In the genomic region with DNA sequence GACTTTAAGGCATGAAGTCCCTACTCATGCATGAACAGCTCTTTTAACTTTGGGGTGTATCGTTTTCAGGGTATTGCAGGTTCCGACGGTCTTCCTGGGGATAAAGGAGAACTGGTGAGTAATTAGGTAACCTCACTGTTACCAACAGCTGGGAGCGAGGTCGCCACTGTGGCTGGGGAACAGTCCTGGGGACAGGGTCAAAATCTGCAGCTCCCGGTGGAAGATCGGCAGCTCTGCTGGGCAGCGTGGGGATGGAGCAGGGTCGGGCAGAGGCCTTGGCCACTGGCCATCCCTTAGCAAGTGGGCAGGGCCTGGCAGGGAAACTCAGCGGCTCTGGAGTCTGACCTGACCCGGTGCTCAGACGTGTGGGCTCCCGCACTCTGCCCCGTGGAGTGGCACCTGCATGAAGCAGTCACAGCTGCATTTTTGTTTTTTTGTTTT, we compare ENCODE assay signal across 9 cellular contexts. TPM values are rescaled to one million over a fixed set of nuclear protein-coding genes. Genes with fewer than 3 reads are reported as not detected.
DNase-seq lines count a peak whose midpoint lies in the region; ATAC-seq and TF ChIP-seq lines count a peak whose summit lies in the region.
"Had no signal": no experiment of that assay in that cellular context is flagged by ENCODE, and none has a peak within 500 bp of the region (broad histone marks: within the 10 kb centered on the region; RNA-seq: fewer than 3 reads in every experiment).

No MANE protein-coding gene starts in this region.

- TF ChIP-seq CTCF in Peyer's patch (IDR thresholded peaks at IDR 0.05) (no peak), right lobe of liver (IDR thresholded peaks at IDR 0.05) (no peak)

- H3K9me3 ChIP-seq in Peyer's patch (no peaks in the 10 kb centered on the region), right lobe of liver (no peaks in the 10 kb centered on the region)

- H3K4me1 ChIP-seq in Peyer's patch (peaks cover 2 to 28% (median 14%) of the 10 kb centered on the region in 4 donors), right lobe of liver (peaks cover 0 to 30% (median 6%) of the 10 kb centered on the region in 4 donors)

- DNase-seq in Daoy (ENCODE audit: low read depth) = peak; percentile 1
- peak; percentile 60 for DNase-seq in H7
- DNase-seq in Peyer's patch = peak in 2 of 3 donors; percentile 51 to 72
- peak; percentile 81 to 94 (median 93) for DNase-seq in right lobe of liver
- DNase-seq in kidney glomerular epithelial cell (lab: John Stamatoyannopoulos, UW) = no peak
- DNase-seq in DMS53 treated with DMSO at 0.1 percent for 48 hours (lab: John Stamatoyannopoulos, UW; ENCODE audit: unreplicated experiment) = no peak

- H3K36me3 ChIP-seq in H7 (replicated peaks; ENCODE audit: control insufficient read depth, insufficient read depth, low read length) = peaks cover 5% of the 10 kb centered on the region
- H3K36me3 ChIP-seq in Peyer's patch = no peaks in the 10 kb centered on the region
- no peaks in the 10 kb centered on the region for H3K36me3 ChIP-seq in right lobe of liver

- peak; percentile 74 to 80 (median 78) for ATAC-seq in right lobe of liver
- ATAC-seq in esophagus mucosa = no peak
- ATAC-seq in HG03097 (IDR thresholded peaks at IDR 0.05; ENCODE audit: low FRiP score, unreplicated experiment) = no peak

- H3K27me3 ChIP-seq in H7 (ENCODE audit: control insufficient read depth, insufficient read depth, low read length) (no peaks in the 10 kb centered on the region), Peyer's patch (no peaks in the 10 kb centered on the region), right lobe of liver (no peaks in the 10 kb centered on the region)

- 18% methylated on average over 9 of the region's 14 CpGs for WGBS in right lobe of liver (ENCODE audit: insufficient coverage, low coverage, low lambda C conversion rate, missing lambda C conversion rate)

- intact Hi-C loops in right lobe of liver (cut with DNase I) = no loop called here

- no peak for TF ChIP-seq POLR2A in Peyer's patch (IDR thresholded peaks at IDR 0.05)
- peak; percentile 35 for TF ChIP-seq POLR2A in right lobe of liver (IDR thresholded peaks at IDR 0.05)

- H3K4me3 ChIP-seq in H7 (ENCODE audit: insufficient read depth, low read depth, low read length) = no peak overlapping the region
- H3K4me3 ChIP-seq in Peyer's patch = peak overlapping the region in 3 of 4 donors; percentile 22 to 38 (median 31)
- peak overlapping the region in 2 of 3 donors; percentile 10 to 37 for H3K4me3 ChIP-seq in right lobe of liver

- H3K27ac ChIP-seq in Peyer's patch (peak overlapping the region in 3 of 4 donors; percentile 69 to 81 (median 71)), right lobe of liver (peak overlapping the region in 2 of 3 donors; percentile 66 to 79)

RNA-seq across cellular contexts. Expression of a gene that starts 16.1 kb away (rescaled TPM):
- 0.97 and 6.1 TPM in 2 replicates for total RNA-seq in Daoy (2014; rRNA removed; shearing (Covaris generic))
- 131 and 139 TPM in 2 replicates for total RNA-seq in H7 (2014; rRNA removed; shearing (Covaris generic))
- total RNA-seq in Peyer's patch = 10 to 100 TPM in 1 of 4 donors, 1 to 10 TPM in 3; 3.3 to 19.8 (median 4.1) TPM
- 1 to 10 TPM; 1.5 to 7.6 (median 3.5) TPM for total RNA-seq in right lobe of liver
- 1.5 TPM for total RNA-seq in esophagus mucosa
- total RNA-seq: myocyte had no signal

RNA-seq across cellular contexts. Expression of a gene that starts 28.3 kb away (rescaled TPM):
- 44.2 and 55.0 TPM in 2 replicates for total RNA-seq in Daoy (2014; rRNA removed; shearing (Covaris generic))
- 50.1 and 57.1 TPM in 2 replicates for total RNA-seq in H7 (2014; rRNA removed; shearing (Covaris generic))
- total RNA-seq in Peyer's patch = 10 to 100 TPM; 73.3 to 88.3 (median 76.3) TPM
- 10 to 100 TPM; 40.7 to 48.1 (median 47.0) TPM for total RNA-seq in right lobe of liver
- 16.0 TPM for total RNA-seq in esophagus mucosa

RNA-seq across cellular contexts. Expression of a gene that starts 28.7 kb away (rescaled TPM):
- 11.7 and 12.6 TPM in 2 replicates for total RNA-seq in Daoy (2014; rRNA removed; shearing (Covaris generic))
- 25.7 and 36.8 TPM in 2 replicates for total RNA-seq in H7 (2014; rRNA removed; shearing (Covaris generic))
- total RNA-seq in Peyer's patch (1 to 10 TPM; 2.6 to 6.6 (median 5.0) TPM), right lobe of liver (1 to 10 TPM; 2.9 to 5.1 (median 3.9) TPM), esophagus mucosa (5.0 TPM)

RNA-seq across cellular contexts. Expression of a gene that starts 36.7 kb away (rescaled TPM):
- total RNA-seq in Daoy (2014; rRNA removed; shearing (Covaris generic)) = 22.4 and 27.1 TPM in 2 replicates
- total RNA-seq in H7 (2014; rRNA removed; shearing (Covaris generic)) = 28.3 and 28.5 TPM in 2 replicates
- 10 to 100 TPM; 11.6 to 15.4 (median 13.3) TPM for total RNA-seq in Peyer's patch
- 1 to 10 TPM; 3.3 to 8.0 (median 5.3) TPM for total RNA-seq in right lobe of liver
- 5.2 TPM for total RNA-seq in esophagus mucosa

Comparison
In these comparisons a context has a peak if more than half of its experiments do, and no peak if none do; other contexts are left out.
1. DNase-seq: peak in Daoy (single experiment), H7 (single experiment), Peyer's patch (2 of 3) and right lobe of liver (3 of 3); none in kidney glomerular epithelial cell (single experiment) and DMS53 treated with DMSO at 0.1 percent for 48 hours (single experiment).
2. ATAC-seq: peak in right lobe of liver (4 of 4); none in esophagus mucosa (single experiment) and HG03097 (single experiment).